7 cellular contexts compared by ENCODE assay signal in genomic region chr1:27831568-27832410, GRCh38. TPM values are rescaled to one million over a fixed set of nuclear protein-coding genes. Genes with fewer than 3 reads are reported as not detected.
A peak's percentile ranks its signal among the peaks of the same experiment; 100 is the strongest.
DNase-seq lines count a peak whose midpoint lies in the region; TF ChIP-seq lines count a peak whose summit lies in the region.

No MANE protein-coding gene starts in this region.

- no peaks in the 10 kb centered on the region for H3K9me3 ChIP-seq in H9 (ENCODE audit: control insufficient read depth, low read depth, low read length)

- no CpG with 5 or more reads among the region's 10 CpGs for whole genome bisulfite sequencing in H9 (ENCODE audit: extremely low coverage, insufficient read length, low lambda C conversion rate)

- H3K36me3 Mint-ChIP-seq in H9 (ENCODE audit: insufficient read depth in 1 of 3, low read depth in 3 of 3) (peaks cover 8 to 33% (median 26%) of the 10 kb centered on the region in 3 experiments; a peak in 6 of 7 replicates), glutamatergic neuron (ENCODE audit: unreplicated experiment) (no peaks in the 10 kb centered on the region)

- H3K4me2 ChIP-seq in H9 (ENCODE audit: insufficient read depth, insufficient read length, low read length): peak overlapping the region; percentile 97

- no peak overlapping the region for H4K8ac ChIP-seq in H9 (replicated peaks; ENCODE audit: insufficient read length, low read depth, low read length)

- no peak overlapping the region for H3K18ac ChIP-seq in H9 (ENCODE audit: insufficient read length, low read depth, low read length)

- H3K4me1 ChIP-seq in H9 (ENCODE audit: insufficient read depth, low read length): no peaks in the 10 kb centered on the region

- H3K23ac ChIP-seq in H9 (ENCODE audit: insufficient read length, low read depth, low read length): no peak overlapping the region

- H3K4me1 Mint-ChIP-seq in H9 (peaks cover 11 to 14% of the 10 kb centered on the region in 2 experiments), glutamatergic neuron (ENCODE audit: low read depth, unreplicated experiment) (peaks cover 21% of the 10 kb centered on the region)

- DNase-seq in H9: no peak
- no peak for DNase-seq in glutamatergic neuron
- DNase-seq in NCI-H446 treated with DMSO at 0.1 percent for 48 hours (lab: John Stamatoyannopoulos, UW): no peak
- no peak for DNase-seq in NCI-H524 treated with DMSO at 0.1 percent for 48 hours (lab: John Stamatoyannopoulos, UW)
- no peak for DNase-seq in NCI-H345 (lab: John Stamatoyannopoulos, UW)

- H3K56ac ChIP-seq in H9 (ENCODE audit: insufficient read length, low read depth, low read length): peak overlapping the region; percentile 56

- H3K27me3 ChIP-seq in H9 (ENCODE audit: insufficient read depth, low read length): no peaks in the 10 kb centered on the region

- peak overlapping the region; percentile 98 to 100 (median 99); a peak in 6 of 7 replicates for H3K27ac Mint-ChIP-seq in H9
- H3K27ac Mint-ChIP-seq in glutamatergic neuron (ENCODE audit: unreplicated experiment): peak overlapping the region; percentile 92

- peaks cover 6% of the 10 kb centered on the region for H3K79me1 ChIP-seq in H9 (ENCODE audit: insufficient read depth, low read depth, low read length, poor library complexity, severe bottlenecking)

- H4K91ac ChIP-seq in H9 (ENCODE audit: insufficient read length, low read depth, low read length): peak overlapping the region; percentile 97

- H3K14ac ChIP-seq in H9 (ENCODE audit: insufficient read depth, low read length): no peak overlapping the region

- peak overlapping the region; percentile 99 for H4K5ac ChIP-seq in H9 (ENCODE audit: insufficient read length, low read depth, low read length)

- H3K9ac ChIP-seq in H9 (ENCODE audit: extremely low read depth, insufficient read length, low read length): peak overlapping the region; percentile 97

- peak overlapping the region; percentile 87; the same call in 1 of the 2 replicates for H2BK15ac ChIP-seq in H9 (ENCODE audit: low read depth, low read length)

- no peaks in the 10 kb centered on the region for H3K9me3 Mint-ChIP-seq in H9
- H3K9me3 Mint-ChIP-seq in glutamatergic neuron (ENCODE audit: unreplicated experiment): peaks cover 4% of the 10 kb centered on the region

- H4K20me1 ChIP-seq in H9 (ENCODE audit: control insufficient read depth, insufficient read depth, insufficient read length): no peaks in the 10 kb centered on the region

- H3T11ph ChIP-seq in H9 (ENCODE audit: low read length): no peak overlapping the region

- no peak overlapping the region for H2BK5ac ChIP-seq in H9 (ENCODE audit: insufficient read length, low read length)

- H2BK12ac ChIP-seq in H9 (ENCODE audit: insufficient read length, low read depth, low read length): peak overlapping the region; percentile 77

- H3K4me3 Mint-ChIP-seq in H9 (peak overlapping the region; percentile 94 to 95), glutamatergic neuron (ENCODE audit: unreplicated experiment) (peak overlapping the region; percentile 92)

- no peak overlapping the region for H2BK20ac ChIP-seq in H9 (ENCODE audit: low read depth, low read length, poor library complexity, severe bottlenecking)

- H3K4me3 ChIP-seq in skin epidermis: peak overlapping the region; percentile 78 to 98 (median 95)

- no peak overlapping the region for H2AK5ac ChIP-seq in H9 (ENCODE audit: insufficient read length, low read length)

- no peak overlapping the region for H3K27ac ChIP-seq in H9 (ENCODE audit: insufficient read length, low read depth, low read length)
- peak overlapping the region; percentile 84 for H3K27ac ChIP-seq in VCaP
- H3K27ac ChIP-seq in skin epidermis: peak overlapping the region in 12 of 21 experiments; percentile 78 to 98 (median 93)

- peaks cover 23% of the 10 kb centered on the region for H3K79me2 ChIP-seq in H9 (ENCODE audit: insufficient read depth, low read length)

- H2BK120ac ChIP-seq in H9 (ENCODE audit: low read depth, low read length, poor library complexity, severe bottlenecking): peak overlapping the region; percentile 95

- TF ChIP-seq CTCF in H9 (conservative IDR thresholded peaks at IDR 0.05): no peak
- TF ChIP-seq CTCF in VCaP (conservative IDR thresholded peaks at IDR 0.05): no peak
- no peak for TF ChIP-seq CTCF in glutamatergic neuron (IDR thresholded peaks at IDR 0.05; ENCODE audit: partially characterized antibody, unreplicated experiment)

- peak overlapping the region; percentile 84; the same call in 1 of the 2 replicates for H3K4ac ChIP-seq in H9 (ENCODE audit: low read depth, low read length)

- no peak overlapping the region for H2AFZ ChIP-seq in H9 (ENCODE audit: low read length)

- H3K27me3 Mint-ChIP-seq in H9 (ENCODE audit: low read depth) (no peaks in the 10 kb centered on the region), glutamatergic neuron (ENCODE audit: unreplicated experiment) (peaks cover 3% of the 10 kb centered on the region)

- H3K23me2 ChIP-seq in H9 (ENCODE audit: insufficient read length, low read depth, low read length, poor library complexity, severe bottlenecking): no peaks in the 10 kb centered on the region

RNA-seq across cellular contexts. Expression of gene PPP1R8, which starts 1.2 kb away (rescaled TPM):
- total RNA-seq in H9 (2021) (58.8 and 59.9 TPM in 2 replicates), glutamatergic neuron (ENCODE audit: unreplicated experiment) (60.2 TPM)

RNA-seq across cellular contexts. Expression of gene THEMIS2, which starts 40.6 kb away (rescaled TPM):
- total RNA-seq in H9 (2021) (17.2 and 18.7 TPM in 2 replicates), glutamatergic neuron (ENCODE audit: unreplicated experiment) (4.6 TPM)

RNA-seq across cellular contexts. Expression of gene STX12, which starts 58.8 kb away (rescaled TPM):
- 9.9 and 10.6 TPM in 2 replicates for total RNA-seq in H9 (2021)
- 47.7 TPM for total RNA-seq in glutamatergic neuron (ENCODE audit: unreplicated experiment)
